Comparison of ENCODE assay signal across 8 cellular contexts in the genomic region with DNA sequence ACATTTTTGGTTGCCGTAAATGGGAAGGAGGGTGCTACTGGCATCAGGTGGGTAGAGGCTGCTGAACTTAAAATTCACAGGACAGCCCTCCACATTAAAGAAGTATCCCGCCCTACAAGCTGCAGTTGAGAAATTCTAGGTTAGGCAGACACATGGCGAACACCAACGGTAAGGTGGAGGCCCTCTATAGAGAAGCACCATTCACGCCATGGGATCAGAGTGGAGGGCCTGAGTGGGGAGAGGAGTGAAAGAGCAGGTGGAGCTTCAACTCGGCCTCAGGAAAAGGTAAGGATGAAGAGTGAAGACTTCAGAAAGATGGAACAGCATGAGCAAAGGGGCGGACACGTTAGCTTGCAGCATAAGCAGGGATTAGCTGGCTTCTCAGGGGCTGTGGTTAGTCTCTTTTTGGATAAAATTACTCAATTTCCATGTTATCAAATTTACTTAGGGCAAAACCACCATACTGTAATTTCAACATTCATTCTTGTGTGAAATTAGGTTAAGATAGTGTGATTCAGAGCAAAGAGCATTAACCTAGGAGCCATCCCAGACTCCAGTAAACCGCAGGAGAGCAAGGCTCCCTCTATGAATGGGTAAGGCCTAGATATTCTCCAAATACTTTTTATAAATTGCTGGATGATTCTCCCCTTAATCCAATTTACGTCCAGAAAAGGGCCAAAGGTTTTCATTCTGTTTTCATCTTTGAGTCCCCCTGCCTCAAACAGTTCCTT. TPM values are rescaled to one million over a fixed set of nuclear protein-coding genes. Genes with fewer than 3 reads are reported as not detected.
DNase-seq lines count a peak whose midpoint lies in the region; TF ChIP-seq lines count a peak whose summit lies in the region.

No MANE protein-coding gene starts in this region.

- 0 out of 2 replicates have a peak, but pooled peaks cover 9% of the 10 kb centered on the region for H3F3A ChIP-seq in GM23248 (ENCODE audit: insufficient read depth)

- H3K4me2 ChIP-seq in GM23248 (ENCODE audit: unreplicated experiment): peak overlapping the region; percentile 77

- DNase-seq in GM23248 (peak; percentile 50), SJCRH30 (no peak), esophagus muscularis mucosa (ENCODE audit: extremely low spot score) (no peak), sigmoid colon (no peak), NCI-H2171 (lab: John Stamatoyannopoulos, UW) (no peak), hippocampal formation (lab: John Stamatoyannopoulos, UW) (no peak), DMS153 (lab: John Stamatoyannopoulos, UW) (no peak), posterior vena cava (ENCODE audit: low spot score) (no peak)

- H3K27me3 ChIP-seq in GM23248 (replicated peaks; ENCODE audit: insufficient read depth) (no peaks in the 10 kb centered on the region), SJCRH30 (no peaks in the 10 kb centered on the region), esophagus muscularis mucosa (no peaks in the 10 kb centered on the region), sigmoid colon (no peaks in the 10 kb centered on the region)

- peak overlapping the region; percentile 77 for H3K4me3 ChIP-seq in GM23248
- peak overlapping the region; percentile 66 for H3K4me3 ChIP-seq in SJCRH30
- H3K4me3 ChIP-seq in esophagus muscularis mucosa: peak overlapping the region; percentile 61 to 81 (median 68)
- H3K4me3 ChIP-seq in sigmoid colon: peak overlapping the region; percentile 51 to 63 (median 60)

- H4K20me1 ChIP-seq in GM23248 (ENCODE audit: insufficient read depth): no peaks in the 10 kb centered on the region

- in situ Hi-C loops in GM23248 (cut with MboI): no loop called here

- H2AFZ ChIP-seq in GM23248: peak overlapping the region; percentile 82

- H3K79me2 ChIP-seq in GM23248 (ENCODE audit: insufficient read depth): peaks cover 29% of the 10 kb centered on the region

- intact Hi-C loops in esophagus muscularis mucosa (cut with DNase I): loop anchor here (2.0 to 5.0 kb wide), 3 partner anchors 40 to 60 kb away; no protein-coding TSS in a partner anchor
- intact Hi-C loops in sigmoid colon (cut with DNase I): loop anchor here (5.0 to 10.0 kb wide), 3 partner anchors 55 to 908 kb away; a partner anchor contains a TSS
- intact Hi-C loops in posterior vena cava (cut with DNase I): no loop called here

- H3K9me3 ChIP-seq in GM23248 (ENCODE audit: low read depth) (no peaks in the 10 kb centered on the region), SJCRH30 (replicated peaks) (0 out of 2 replicates have a peak, but pooled peaks cover 2% of the 10 kb centered on the region), esophagus muscularis mucosa (peaks cover 0 to 7% (median 1%) of the 10 kb centered on the region in 4 donors), sigmoid colon (no peaks in the 10 kb centered on the region)

- H3K9ac ChIP-seq in GM23248: peak overlapping the region; percentile 90

- TF ChIP-seq EP300 in esophagus muscularis mucosa (IDR thresholded peaks at IDR 0.05): no peak
- no peak for TF ChIP-seq EP300 in sigmoid colon (IDR thresholded peaks at IDR 0.05)

- TF ChIP-seq POLR2A in esophagus muscularis mucosa (IDR thresholded peaks at IDR 0.05; ENCODE audit: low read depth): no peak
- no peak for TF ChIP-seq POLR2A in sigmoid colon (IDR thresholded peaks at IDR 0.05)

- H3K4me1 ChIP-seq in GM23248 (ENCODE audit: insufficient read depth) (peaks cover 8% of the 10 kb centered on the region; the same call in 1 of the 2 replicates), SJCRH30 (no peaks in the 10 kb centered on the region), esophagus muscularis mucosa (peaks cover 8 to 15% (median 14%) of the 10 kb centered on the region in 4 donors), sigmoid colon (peaks cover 0 to 15% (median 9%) of the 10 kb centered on the region in 4 donors)

- TF ChIP-seq CTCF in esophagus muscularis mucosa (IDR thresholded peaks at IDR 0.05): no peak
- no peak for TF ChIP-seq CTCF in sigmoid colon (IDR thresholded peaks at IDR 0.05)

- 74 to 77% methylated on average over 10 of the region's 10 CpGs for WGBS in GM23248 (ENCODE audit: low coverage in 1 of 2, low lambda C conversion rate in 2 of 2, missing lambda C conversion rate in 2 of 2), 2 experiments
- 81% methylated on average over 10 of the region's 10 CpGs for WGBS in esophagus muscularis mucosa
- WGBS in sigmoid colon, 2 donors: 84% methylated on average over 10 of the region's 10 CpGs

- H3K9me2 ChIP-seq in GM23248 (ENCODE audit: insufficient read depth): no peaks in the 10 kb centered on the region

- H3K36me3 ChIP-seq in GM23248 (ENCODE audit: low read depth) (peaks cover 13% of the 10 kb centered on the region), SJCRH30 (peaks cover 6% of the 10 kb centered on the region), esophagus muscularis mucosa (peaks cover 0 to 22% (median 0%) of the 10 kb centered on the region in 4 donors), sigmoid colon (no peaks in the 10 kb centered on the region)

- H3K27ac ChIP-seq in GM23248 (peak overlapping the region; percentile 85), SJCRH30 (peak overlapping the region; percentile 87), esophagus muscularis mucosa (replicated peaks in 1 of 4) (peak overlapping the region; percentile 88 to 95 (median 92)), sigmoid colon (peak overlapping the region; percentile 81 to 95 (median 85))

RNA-seq across cellular contexts. Expression of a gene that starts 1.2 kb away (rescaled TPM):
- total RNA-seq in GM23248 (2014; rRNA removed; shearing (Covaris generic)): 9.1 and 13.7 TPM in 2 replicates
- 23.0 and 23.1 TPM in 2 replicates for polyA plus RNA-seq in GM23248 (2016; fragmentation: Nextera tagmentation; extraction: Ambion mirVana)
- 4.7 and 4.8 TPM in 2 replicates for total RNA-seq in SJCRH30 (2014; rRNA removed; shearing (Covaris generic))
- total RNA-seq in esophagus muscularis mucosa: 10 to 100 TPM; 13.1 to 18.7 (median 14.8) TPM
- 10 to 100 TPM; 10.0 to 17.8 (median 12.1) TPM for total RNA-seq in sigmoid colon
- 1 to 10 TPM; 5.8 to 7.8 (median 7.1) TPM for polyA plus RNA-seq in sigmoid colon
- 10 to 100 TPM; 13.7 to 17.4 TPM for total RNA-seq in posterior vena cava

Comparison
In these comparisons a context has a peak if more than half of its experiments do, and no peak if none do; other contexts are left out.
1. intact Hi-C loops: an anchor here in esophagus muscularis mucosa (2.0 to 5.0 kb wide) and sigmoid colon (5.0 to 10.0 kb wide); none called in posterior vena cava.